In genomic region chr19:51372649-51373504, GRCh38 we compare ENCODE assay signal across 1 cellular context.
TF ChIP-seq lines count a peak whose summit lies in the region.

NKG7 (minus strand) TSS chr19:51372654; CDS start chr19:51372535, 119 bp downstream.

TF ChIP-seq in K562, 482 proteins besides CTCF, POLR2A, EP300 and RAD21 (continued from another document):
- no peak for TF ChIP-seq ARID3B (CRISPR knock-in tag; IDR thresholded peaks at IDR 0.05; ENCODE audit: borderline replicate concordance)
- peak; percentile 76 for TF ChIP-seq HMBOX1 (IDR thresholded peaks at IDR 0.05)
- TF ChIP-seq TFAP4 (CRISPR knock-in tag; IDR thresholded peaks at IDR 0.05; ENCODE audit: borderline replicate concordance), result peak; percentile 60; the same call in 1 of the 2 replicates
- TF ChIP-seq ZBTB7A (IDR thresholded peaks at IDR 0.05; ENCODE audit: borderline replicate concordance, control insufficient read depth, low read depth, low read length), result peak; percentile 30; the same call in 1 of the 2 replicates
TF ChIP-seq in K562: peak in this region for 9.
